ENCODE assay signal across 15 cellular contexts in genomic region chr14:24322672-24323071, GRCh38. TPM values are rescaled to one million over a fixed set of nuclear protein-coding genes. Genes with fewer than 3 reads are reported as not detected.
DNase-seq lines count a peak whose midpoint lies in the region; ATAC-seq and TF ChIP-seq lines count a peak whose summit lies in the region.
"Had no signal": no experiment of that assay in that cellular context is flagged by ENCODE, and none has a peak within 500 bp of the region (broad histone marks: within the 10 kb centered on the region; RNA-seq: fewer than 3 reads in every experiment).

No MANE protein-coding gene starts in this region.

- no peak overlapping the region for H3K4me3 Mint-ChIP-seq in natural killer cell treated with Interleukin-12 subunit alpha and Interleukin-12 subunit beta and Interleukin-15 and Interleukin-18, amount 100 ng/mL, for 72 hours
- H3K4me3 Mint-ChIP-seq in natural killer cell: no peak overlapping the region
- no peak overlapping the region for H3K4me3 Mint-ChIP-seq in stimulated activated effector memory CD8-positive, alpha-beta T cell treated with anti-CD3 and anti-CD28 coated beads, Interleukin-12 subunit alpha, Interleukin-12 subunit beta, amount 100 ng/mL, for 72 hours
- H3K4me3 Mint-ChIP-seq: CD4-positive, alpha-beta T cell had no signal

- peaks cover 15 to 17% of the 10 kb centered on the region in 2 donors for H3K27me3 Mint-ChIP-seq in natural killer cell treated with Interleukin-12 subunit alpha and Interleukin-12 subunit beta and Interleukin-15 and Interleukin-18, amount 100 ng/mL, for 72 hours
- H3K27me3 Mint-ChIP-seq in natural killer cell (ENCODE audit: low read depth in 2 of 2): peaks cover 0 to 8% of the 10 kb centered on the region in 2 donors

- intact Hi-C loops in natural killer cell (cut with micrococcal nuclease): no loop called here
- intact Hi-C loops in left lung (cut with DNase I): no loop called here
- intact Hi-C loops in Right ventricle myocardium superior (cut with DNase I): no loop called here

- TF ChIP-seq CTCF in natural killer cell (IDR thresholded peaks at IDR 0.05) (no peak), left lung (IDR thresholded peaks at IDR 0.05) (no peak)

- no peak overlapping the region for H3K27ac ChIP-seq in left lung
- no peak overlapping the region for H3K27ac ChIP-seq in caudate nucleus (ENCODE audit: low read depth, low read length)
- H3K27ac ChIP-seq: GM23248 had no signal

- peak overlapping the region in 1 of 2 donors; percentile 47 for H3K27ac Mint-ChIP-seq in natural killer cell treated with Interleukin-12 subunit alpha and Interleukin-12 subunit beta and Interleukin-15 and Interleukin-18, amount 100 ng/mL, for 72 hours
- H3K27ac Mint-ChIP-seq in natural killer cell: no peak overlapping the region
- H3K27ac Mint-ChIP-seq in stimulated activated effector memory CD8-positive, alpha-beta T cell treated with anti-CD3 and anti-CD28 coated beads, Interleukin-12 subunit alpha, Interleukin-12 subunit beta, amount 100 ng/mL, for 72 hours: peak overlapping the region; percentile 2
- H3K27ac Mint-ChIP-seq: CD4-positive, alpha-beta T cell had no signal

- peaks cover 0 to 21% of the 10 kb centered on the region in 2 donors for H3K27me3 ChIP-seq in left lung

- no peak overlapping the region for H3K4me3 ChIP-seq in left lung
- H3K4me3 ChIP-seq: GM23248 had no signal

- H3K9me3 Mint-ChIP-seq in natural killer cell treated with Interleukin-12 subunit alpha and Interleukin-12 subunit beta and Interleukin-15 and Interleukin-18, amount 100 ng/mL, for 72 hours: no peaks in the 10 kb centered on the region
- H3K9me3 Mint-ChIP-seq in natural killer cell: no peaks in the 10 kb centered on the region
- no peaks in the 10 kb centered on the region for H3K9me3 Mint-ChIP-seq in stimulated activated effector memory CD8-positive, alpha-beta T cell treated with anti-CD3 and anti-CD28 coated beads, Interleukin-12 subunit alpha, Interleukin-12 subunit beta, amount 100 ng/mL, for 72 hours
- H3K9me3 Mint-ChIP-seq: CD4-positive, alpha-beta T cell had no signal

- peak; percentile 50 for DNase-seq in natural killer cell treated with Interleukin-12 subunit alpha and Interleukin-12 subunit beta and Interleukin-15 and Interleukin-18, amount 100 ng/mL, for 72 hours (ENCODE audit: low spot score)
- DNase-seq in natural killer cell: no peak
- DNase-seq in left lung: peak; percentile 27 to 55
- no peak for DNase-seq in stimulated activated effector memory CD8-positive, alpha-beta T cell treated with anti-CD3 and anti-CD28 coated beads, Interleukin-12 subunit alpha, Interleukin-12 subunit beta, amount 100 ng/mL, for 72 hours (ENCODE audit: low spot score in 2 of 2)
- DNase-seq in caudate nucleus (lab: John Stamatoyannopoulos, UW): no peak
- DNase-seq in Right ventricle myocardium superior: no peak
- DNase-seq: 8988T; AML-193; C1 segment of cervical spinal cord; Calu3; CD4-positive, alpha-beta T cell; DMS 273 treated with DMSO at 0.1 percent for 48 hours; H7 had no signal

- H3K36me3 Mint-ChIP-seq in natural killer cell treated with Interleukin-12 subunit alpha and Interleukin-12 subunit beta and Interleukin-15 and Interleukin-18, amount 100 ng/mL, for 72 hours: no peaks in the 10 kb centered on the region
- H3K36me3 Mint-ChIP-seq in natural killer cell: no peaks in the 10 kb centered on the region
- no peaks in the 10 kb centered on the region for H3K36me3 Mint-ChIP-seq in stimulated activated effector memory CD8-positive, alpha-beta T cell treated with anti-CD3 and anti-CD28 coated beads, Interleukin-12 subunit alpha, Interleukin-12 subunit beta, amount 100 ng/mL, for 72 hours

- H3K4me1 ChIP-seq in left lung: peaks cover 0 to 28% of the 10 kb centered on the region in 2 donors

- no peaks in the 10 kb centered on the region for H3K9me3 ChIP-seq in left lung

- no peak for ATAC-seq in natural killer cell treated with Interleukin-12 subunit alpha and Interleukin-12 subunit beta and Interleukin-15 and Interleukin-18, amount 100 ng/mL, for 72 hours
- ATAC-seq in natural killer cell (no peak), left lung (no peak), Right ventricle myocardium superior (ENCODE audit: poor library complexity) (no peak)
- no peak for ATAC-seq in stimulated activated effector memory CD8-positive, alpha-beta T cell treated with anti-CD3 and anti-CD28 coated beads, Interleukin-12 subunit alpha, Interleukin-12 subunit beta, amount 100 ng/mL, for 72 hours

- peaks cover 0 to 41% of the 10 kb centered on the region in 2 donors for H3K36me3 ChIP-seq in left lung

- peaks cover 9 to 15% of the 10 kb centered on the region in 2 donors for H3K4me1 Mint-ChIP-seq in natural killer cell treated with Interleukin-12 subunit alpha and Interleukin-12 subunit beta and Interleukin-15 and Interleukin-18, amount 100 ng/mL, for 72 hours (ENCODE audit: low read depth in 2 of 2)
- H3K4me1 Mint-ChIP-seq in natural killer cell: peaks cover 7 to 18% of the 10 kb centered on the region in 2 donors
- H3K4me1 Mint-ChIP-seq in stimulated activated effector memory CD8-positive, alpha-beta T cell treated with anti-CD3 and anti-CD28 coated beads, Interleukin-12 subunit alpha, Interleukin-12 subunit beta, amount 100 ng/mL, for 72 hours: peaks cover 15% of the 10 kb centered on the region

RNA-seq across cellular contexts. Expression of gene LTB4R, which starts 11.4 kb away (rescaled TPM):
- 10 to 100 TPM; 13.2 to 37.3 TPM for total RNA-seq in natural killer cell treated with Interleukin-12 subunit alpha and Interleukin-12 subunit beta and Interleukin-15 and Interleukin-18, amount 100 ng/mL, for 72 hours
- total RNA-seq in natural killer cell (10 to 100 TPM; 33.5 to 55.7 (median 49.7) TPM), left lung (10 to 100 TPM in 1 of 2 donors, 1 to 10 TPM in 1; 5.9 to 26.1 TPM), Right ventricle myocardium superior (1.8 TPM)

RNA-seq across cellular contexts. Expression of gene ADCY4, which starts 12.2 kb away (rescaled TPM):
- 1 to 10 TPM; 1.0 to 1.9 TPM for total RNA-seq in natural killer cell treated with Interleukin-12 subunit alpha and Interleukin-12 subunit beta and Interleukin-15 and Interleukin-18, amount 100 ng/mL, for 72 hours
- total RNA-seq in natural killer cell (10 to 100 TPM in 2 of 3 donors, 1 to 10 TPM in 1; 9.8 to 17.6 (median 11.3) TPM), left lung (10 to 100 TPM; 38.2 to 45.2 TPM), Right ventricle myocardium superior (20.6 TPM)

RNA-seq across cellular contexts. Expression of gene LTB4R2, which starts 12.7 kb away (rescaled TPM):
- total RNA-seq in natural killer cell treated with Interleukin-12 subunit alpha and Interleukin-12 subunit beta and Interleukin-15 and Interleukin-18, amount 100 ng/mL, for 72 hours: 10 to 100 TPM; 13.7 to 27.1 TPM
- total RNA-seq in natural killer cell (10 to 100 TPM; 27.6 to 40.5 (median 37.4) TPM), left lung (1 to 10 TPM; 4.5 to 6.3 TPM), Right ventricle myocardium superior (0.65 TPM)

RNA-seq across cellular contexts. Expression of gene CIDEB, which starts 14.9 kb away (rescaled TPM):
- total RNA-seq in natural killer cell treated with Interleukin-12 subunit alpha and Interleukin-12 subunit beta and Interleukin-15 and Interleukin-18, amount 100 ng/mL, for 72 hours: 10 to 100 TPM in 1 of 2 donors, 1 to 10 TPM in 1; 6.8 to 20.2 TPM
- total RNA-seq in natural killer cell: 10 to 100 TPM; 40.0 to 59.6 (median 46.6) TPM
- 10 to 100 TPM in 1 of 2 donors, 1 to 10 TPM in 1; 9.2 to 22.7 TPM for total RNA-seq in left lung
- total RNA-seq in Right ventricle myocardium superior: 2.9 TPM
- total RNA-seq: Calu3 had no signal

RNA-seq across cellular contexts. Expression of gene RIPK3, which starts 17.1 kb away (rescaled TPM):
- total RNA-seq in natural killer cell treated with Interleukin-12 subunit alpha and Interleukin-12 subunit beta and Interleukin-15 and Interleukin-18, amount 100 ng/mL, for 72 hours: 10 to 100 TPM; 12.5 to 15.5 TPM
- 10 to 100 TPM; 36.1 to 58.2 (median 45.5) TPM for total RNA-seq in natural killer cell
- 10 to 100 TPM; 16.1 to 26.3 TPM for total RNA-seq in left lung
- total RNA-seq in Right ventricle myocardium superior: 2.9 TPM
- total RNA-seq: Daoy, H7 had no signal

Comparison
In these comparisons a context has a peak if more than half of its experiments do, and no peak if none do; other contexts are left out.
1. DNase-seq: peak in natural killer cell treated with Interleukin-12 subunit alpha and Interleukin-12 subunit beta and Interleukin-15 and Interleukin-18, amount 100 ng/mL, for 72 hours (single experiment) and left lung (2 of 2); none in natural killer cell (single experiment), stimulated activated effector memory CD8-positive, alpha-beta T cell treated with anti-CD3 and anti-CD28 coated beads, Interleukin-12 subunit alpha, Interleukin-12 subunit beta, amount 100 ng/mL, for 72 hours (0 of 2), caudate nucleus (0 of 61) and Right ventricle myocardium superior (single experiment).